10 cellular contexts compared by ENCODE assay signal in the genomic region with DNA sequence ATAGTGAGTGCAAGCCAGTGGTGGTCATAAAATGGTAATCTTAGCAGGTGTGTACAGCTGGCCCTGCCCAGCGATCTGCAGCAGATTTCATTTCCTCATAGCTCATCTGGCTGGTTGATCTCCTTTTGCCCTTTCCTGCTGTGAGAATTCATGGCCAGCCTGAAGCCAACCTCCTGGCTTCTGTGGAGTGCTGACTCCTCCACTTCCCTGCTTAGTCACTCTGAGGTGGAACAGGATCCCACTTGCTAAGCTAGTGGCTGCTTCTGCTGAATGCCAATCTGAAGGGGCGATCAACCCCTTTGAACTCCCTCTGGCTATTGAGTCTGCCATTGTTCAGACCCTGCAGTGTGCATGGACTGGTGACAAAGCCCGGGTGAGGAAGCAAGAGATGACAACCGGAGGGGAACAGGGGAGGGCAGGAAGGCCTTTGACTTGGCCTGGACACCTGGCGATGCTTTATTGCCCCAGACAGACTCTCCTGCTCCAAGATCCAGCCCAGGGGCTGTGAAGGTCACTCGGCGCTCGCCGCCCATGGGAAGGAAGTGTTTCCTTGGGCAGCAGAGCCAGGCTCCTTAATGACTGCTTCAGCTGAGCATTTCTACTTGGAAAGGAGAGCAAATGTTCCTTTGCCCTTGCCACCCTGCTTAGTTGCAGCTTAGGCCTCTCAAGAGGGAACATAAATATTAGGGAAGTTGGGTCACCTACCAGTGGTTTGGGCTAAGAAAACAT.
DNase-seq lines count a peak whose midpoint lies in the region; TF ChIP-seq lines count a peak whose summit lies in the region.
"Had no signal": no experiment of that assay in that cellular context is flagged by ENCODE, and none has a peak within 500 bp of the region (broad histone marks: within the 10 kb centered on the region; RNA-seq: fewer than 3 reads in every experiment).

No MANE protein-coding gene starts in this region.

- no peak overlapping the region for H3K18ac ChIP-seq in neuronal stem cell (ENCODE audit: low read length)

- H3K27me3 ChIP-seq in endodermal cell (ENCODE audit: control insufficient read depth, insufficient read depth, low read length, poor library complexity, severe bottlenecking) = no peaks in the 10 kb centered on the region
- H3K27me3 ChIP-seq in neuronal stem cell (ENCODE audit: control insufficient read depth in 3 of 3, insufficient read depth in 3 of 3, low read depth in 1 of 3, low read length in 3 of 3) = no peaks in the 10 kb centered on the region
- H3K27me3 ChIP-seq in thyroid gland = no peaks in the 10 kb centered on the region
- H3K27me3 ChIP-seq: cardiac muscle cell had no signal

- intact Hi-C loops in thyroid gland (cut with DNase I) = no loop called here

- H2AK5ac ChIP-seq in neuronal stem cell (ENCODE audit: low read depth, low read length) = no peak overlapping the region

- no peak overlapping the region for H2BK12ac ChIP-seq in neuronal stem cell (ENCODE audit: low read length)

- H3K27me3 Mint-ChIP-seq in endodermal cell (ENCODE audit: insufficient read depth) = peaks cover 7% of the 10 kb centered on the region

- peak overlapping the region; percentile 80 for H3K27ac ChIP-seq in endodermal cell (ENCODE audit: low read depth, low read length)
- H3K27ac ChIP-seq in neuronal stem cell (replicated peaks; ENCODE audit: low read length) = no peak overlapping the region
- H3K27ac ChIP-seq in thyroid gland = no peak overlapping the region
- H3K27ac ChIP-seq: cardiac muscle cell had no signal

- H3K23ac ChIP-seq in neuronal stem cell (ENCODE audit: low read depth, low read length, poor library complexity) = no peak overlapping the region

- no peaks in the 10 kb centered on the region for H3K36me3 Mint-ChIP-seq in endodermal cell (ENCODE audit: low read depth)

- DNase-seq in GM03348 (ENCODE audit: low spot score) (peak; percentile 28), NCI-H2029 treated with DMSO at 0.1 percent for 48 hours (lab: John Stamatoyannopoulos, UW) (peak; percentile 33), endodermal cell (no peak), neuronal stem cell (ENCODE audit: low spot score) (peak; percentile 51), thyroid gland (no peak), SKM-1 treated with dmso at 0.1 percent for 144 hours (lab: John Stamatoyannopoulos, UW; ENCODE audit: unreplicated experiment) (no peak)
- no peak for DNase-seq in activated CD4-positive, alpha-beta T cell treated with anti-CD3 and anti-CD28 coated beads for 48 hours
- no peak for DNase-seq in activated naive CD4-positive, alpha-beta T cell treated with Interleukin-2 at 50 U/mL for 16 hours
- DNase-seq: NCI-H187 treated with DMSO at 0.1 percent for 48 hours had no signal

- no peaks in the 10 kb centered on the region for H3K36me3 ChIP-seq in endodermal cell (ENCODE audit: control insufficient read depth, insufficient read depth, low read length)
- H3K36me3 ChIP-seq in neuronal stem cell (replicated peaks in 1 of 2; ENCODE audit: control insufficient read depth in 2 of 2, insufficient read depth in 2 of 2, low read length in 2 of 2) = no peaks in the 10 kb centered on the region
- no peaks in the 10 kb centered on the region for H3K36me3 ChIP-seq in thyroid gland
- H3K36me3 ChIP-seq: cardiac muscle cell had no signal

- no peak overlapping the region for H2BK120ac ChIP-seq in neuronal stem cell (ENCODE audit: low read depth, low read length)

- H3K4me1 Mint-ChIP-seq in endodermal cell = peaks cover 5% of the 10 kb centered on the region

- WGBS in endodermal cell (ENCODE audit: insufficient coverage in 1 of 2, insufficient read length in 1 of 2), 2 experiments = 68 to 93% methylated on average over 6 to 9 of the region's 9 CpGs
- no CpG with 5 or more reads among the region's 9 CpGs for WGBS in neuronal stem cell (ENCODE audit: extremely low coverage in 2 of 2, insufficient read length in 2 of 2, insufficient replicate concordance in 1 of 2), 2 donors
- WGBS in thyroid gland, 2 donors = 85 to 87% methylated on average over 9 of the region's 9 CpGs

- TF ChIP-seq CTCF in endodermal cell (conservative IDR thresholded peaks at IDR 0.05) (no peak), thyroid gland (IDR thresholded peaks at IDR 0.05) (no peak)

- H2BK15ac ChIP-seq in neuronal stem cell (ENCODE audit: low read length) = no peak overlapping the region

- no peaks in the 10 kb centered on the region for H3K4me1 ChIP-seq in endodermal cell (ENCODE audit: control insufficient read depth, insufficient read depth, low read length)
- peaks cover 25 to 36% of the 10 kb centered on the region in 2 donors for H3K4me1 ChIP-seq in neuronal stem cell (ENCODE audit: control insufficient read depth in 2 of 2, insufficient read depth in 1 of 2, low read depth in 1 of 2, low read length in 2 of 2)
- peaks cover 0 to 3% of the 10 kb centered on the region in 2 donors for H3K4me1 ChIP-seq in thyroid gland

- H3K4me3 ChIP-seq in endodermal cell (ENCODE audit: low read length) (no peak overlapping the region), neuronal stem cell (ENCODE audit: low read length in 2 of 2) (no peak overlapping the region), thyroid gland (replicated peaks in 1 of 3) (no peak overlapping the region)
- H3K4me3 ChIP-seq: cardiac muscle cell had no signal

- H3K9me3 Mint-ChIP-seq in endodermal cell = no peaks in the 10 kb centered on the region

- no peak overlapping the region for H3K27ac Mint-ChIP-seq in endodermal cell

- H3K4ac ChIP-seq in neuronal stem cell (ENCODE audit: low read length) = no peak overlapping the region

- no peak overlapping the region for H2AFZ ChIP-seq in neuronal stem cell (ENCODE audit: low read length)

- no peak overlapping the region for H3K4me3 Mint-ChIP-seq in endodermal cell

- H4K91ac ChIP-seq in neuronal stem cell (ENCODE audit: low read depth, low read length, poor library complexity) = no peak overlapping the region

- TF ChIP-seq POLR2A in thyroid gland (IDR thresholded peaks at IDR 0.05) = no peak

- H3K9ac ChIP-seq in endodermal cell (ENCODE audit: extremely low read depth, low read length, poor library complexity, severe bottlenecking) = no peak overlapping the region
- no peak overlapping the region for H3K9ac ChIP-seq in neuronal stem cell (ENCODE audit: low read depth, low read length, poor library complexity)

- H4K8ac ChIP-seq in neuronal stem cell (ENCODE audit: low read depth, low read length) = no peak overlapping the region

- no peaks in the 10 kb centered on the region for H3K79me1 ChIP-seq in neuronal stem cell (ENCODE audit: low read depth, low read length)

- no peak overlapping the region for H3K14ac ChIP-seq in neuronal stem cell (ENCODE audit: low read length)

- H3K4me2 ChIP-seq in neuronal stem cell (ENCODE audit: insufficient read depth, low read length, poor library complexity, severe bottlenecking) = no peak overlapping the region

- H3K9me3 ChIP-seq in endodermal cell (ENCODE audit: control insufficient read depth, low read length) = no peaks in the 10 kb centered on the region
- H3K9me3 ChIP-seq in neuronal stem cell (replicated peaks in 1 of 2; ENCODE audit: control insufficient read depth in 2 of 2, insufficient read depth in 1 of 2, low read depth in 1 of 2, low read length in 2 of 2) = peaks cover 0 to 16% of the 10 kb centered on the region in 2 donors
- no peaks in the 10 kb centered on the region for H3K9me3 ChIP-seq in thyroid gland

- no peak overlapping the region for H2BK5ac ChIP-seq in neuronal stem cell (ENCODE audit: low read length)

Comparison
In these comparisons a context has a peak if more than half of its experiments do, and no peak if none do; other contexts are left out.
1. DNase-seq: peak in GM03348 (single experiment), NCI-H2029 treated with DMSO at 0.1 percent for 48 hours (single experiment) and neuronal stem cell (single experiment); none in endodermal cell (single experiment), activated CD4-positive, alpha-beta T cell treated with anti-CD3 and anti-CD28 coated beads for 48 hours (single experiment), activated naive CD4-positive, alpha-beta T cell treated with Interleukin-2 at 50 U/mL for 16 hours (single experiment), thyroid gland (0 of 2) and SKM-1 treated with dmso at 0.1 percent for 144 hours (single experiment).